18 cellular contexts compared by ENCODE assay signal in the genomic region with DNA sequence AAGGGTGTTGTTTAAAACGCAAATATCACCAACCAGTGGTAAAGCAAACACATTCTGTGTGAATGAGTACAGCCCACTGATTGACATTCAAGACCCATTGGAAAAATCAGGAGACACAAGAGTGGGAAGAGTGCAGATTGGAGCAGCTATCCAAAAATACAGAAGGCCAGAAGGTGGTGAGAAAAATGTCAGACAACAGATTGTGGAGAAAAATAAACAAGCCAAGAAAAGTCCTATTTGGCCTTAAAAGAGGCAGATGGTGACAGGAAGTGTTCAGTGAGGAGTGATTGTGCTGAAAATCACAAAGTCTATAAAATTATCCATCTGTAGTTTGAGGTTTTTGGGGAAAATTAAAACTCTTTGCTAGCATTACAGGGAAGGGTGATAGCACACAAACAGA. TPM values are rescaled to one million over a fixed set of nuclear protein-coding genes. Genes with fewer than 3 reads are reported as not detected.
DNase-seq lines count a peak whose midpoint lies in the region.
"Had no signal": no experiment of that assay in that cellular context is flagged by ENCODE, and none has a peak within 500 bp of the region (broad histone marks: within the 10 kb centered on the region; RNA-seq: fewer than 3 reads in every experiment).

No MANE protein-coding gene starts in this region.

- H3K27ac ChIP-seq in cingulate gyrus (ENCODE audit: low read depth, low read length) = peak overlapping the region; percentile 24

- DNase-seq in G401 (ENCODE audit: low spot score) (peak; percentile 96), NCI-H69 (lab: John Stamatoyannopoulos, UW) (peak; percentile 62), pons (ENCODE audit: low spot score) (peak; percentile 46), T-helper 9 cell (no peak), NCI-H1092 (lab: John Stamatoyannopoulos, UW) (no peak), NCI-H2227 (lab: John Stamatoyannopoulos, UW; ENCODE audit: unreplicated experiment) (no peak)
- DNase-seq: CD8-positive, alpha-beta memory T cell; DMS79; IMR-90; NCI-H1436; NCI-H2081 treated with DMSO at 0.1 percent for 48 hours; NCI-H2227 treated with DMSO at 0.1 percent for 48 hours; NCI-H524 treated with DMSO at 0.1 percent for 48 hours; PC-3; RPMI8226; SHP77 treated with DMSO at 0.1 percent for 48 hours; SK-N-SH had no signal

- in situ Hi-C loops in G401 (cut with HindIII; ENCODE audit: low sequenced_read_pairs) = no loop called here

RNA-seq across cellular contexts. Expression of gene CPE, which starts 39.3 kb away (rescaled TPM):
- 14.6 and 44.4 TPM in 2 replicates for total RNA-seq in G401 (2014; rRNA removed; shearing (Covaris generic))
- total RNA-seq: CD8-positive, alpha-beta memory T cell had no signal

Comparison
In these comparisons a context has a peak if more than half of its experiments do, and no peak if none do; other contexts are left out.
1. DNase-seq: peak in G401 (single experiment), NCI-H69 (single experiment) and pons (single experiment); none in T-helper 9 cell (single experiment), NCI-H1092 (single experiment) and NCI-H2227 (single experiment).